ENCODE assay signal across 22 cellular contexts in genomic region chr11:15918212-15918611, GRCh38.
DNase-seq lines count a peak whose midpoint lies in the region; TF ChIP-seq lines count a peak whose summit lies in the region.
"Had no signal": no experiment of that assay in that cellular context is flagged by ENCODE, and none has a peak within 500 bp of the region (broad histone marks: within the 10 kb centered on the region; RNA-seq: fewer than 3 reads in every experiment).

No MANE protein-coding gene starts in this region.

- H3K36me3 Mint-ChIP-seq in HFFc6 (ENCODE audit: low read depth), result no peaks in the 10 kb centered on the region
- H3K36me3 Mint-ChIP-seq: activated naive CD8-positive, alpha-beta T cell treated with anti-CD3 and anti-CD28 coated beads for 36 hours; natural killer cell had no signal

- H3K9me3 Mint-ChIP-seq in HFFc6, result 0 out of 2 replicates have a peak, but pooled peaks cover 5% of the 10 kb centered on the region
- H3K9me3 Mint-ChIP-seq: activated CD8-positive, alpha-beta T cell treated with anti-CD3 and anti-CD28 coated beads for 36 hours; activated naive CD8-positive, alpha-beta T cell treated with anti-CD3 and anti-CD28 coated beads for 36 hours had no signal

- H3K36me3 ChIP-seq in SJCRH30, result no peaks in the 10 kb centered on the region
- H3K36me3 ChIP-seq: colonic mucosa, prostate gland had no signal

- no peak overlapping the region for H3K27ac Mint-ChIP-seq in HFFc6
- H3K27ac Mint-ChIP-seq: activated CD8-positive, alpha-beta T cell treated with anti-CD3 and anti-CD28 coated beads for 36 hours; activated naive CD8-positive, alpha-beta T cell treated with anti-CD3 and anti-CD28 coated beads for 36 hours; activated T-cell treated with anti-CD3 and anti-CD28 coated beads, Interleukin-2, amount 50 U/mL, for 72 hours; natural killer cell; T-helper 17 cell had no signal

- 0 out of 2 replicates have a peak, but pooled peaks cover 2% of the 10 kb centered on the region for H3K27me3 ChIP-seq in SJCRH30
- H3K27me3 ChIP-seq: body of pancreas, colonic mucosa had no signal

- no peak for TF ChIP-seq CTCF in HFFc6 (IDR thresholded peaks at IDR 0.05)

- H3K4me1 Mint-ChIP-seq in HFFc6 (ENCODE audit: low read depth), result no peaks in the 10 kb centered on the region
- H3K4me1 Mint-ChIP-seq: activated naive CD8-positive, alpha-beta T cell treated with anti-CD3 and anti-CD28 coated beads for 36 hours; natural killer cell; T-helper 17 cell had no signal

- H3K4me1 ChIP-seq in SJCRH30, result no peaks in the 10 kb centered on the region
- H3K4me1 ChIP-seq: body of pancreas, colonic mucosa, prostate gland had no signal

- DNase-seq in DMS79 (lab: John Stamatoyannopoulos, UW) (peak; percentile 69), NCI-H146 (lab: John Stamatoyannopoulos, UW) (peak; percentile 86), NCI-H510A (lab: John Stamatoyannopoulos, UW) (peak; percentile 50), left kidney (ENCODE audit: low read depth, low spot score) (peak; percentile 55), COLO829 (ENCODE audit: low spot score) (no peak), SJCRH30 (no peak), HFFc6 (no peak)
- DNase-seq in effector CD8-positive, alpha-beta T cell (lab: John Stamatoyannopoulos, UW), result no peak
- DNase-seq: activated CD8-positive, alpha-beta T cell treated with anti-CD3 and anti-CD28 coated beads for 36 hours; activated naive CD8-positive, alpha-beta T cell treated with anti-CD3 and anti-CD28 coated beads for 36 hours; activated T-cell treated with anti-CD3 and anti-CD28 coated beads, Interleukin-2, amount 50 U/mL, for 72 hours; colonic mucosa; GF-D8; hippocampal formation; mesendoderm; natural killer cell; NCI-H226; stimulated activated CD4-positive, alpha-beta T cell treated with anti-CD3 and anti-CD28 coated beads, Interleukin-4, amount 100 ng/mL, for 4 hours; T-helper 17 cell had no signal

- H3K9me3 ChIP-seq in SJCRH30 (replicated peaks), result no peaks in the 10 kb centered on the region
- H3K9me3 ChIP-seq: body of pancreas, colonic mucosa, prostate gland had no signal

- H3K27ac ChIP-seq in SJCRH30, result no peak overlapping the region
- H3K27ac ChIP-seq: body of pancreas, colonic mucosa, prostate gland had no signal

- no peak overlapping the region for H3K4me3 ChIP-seq in SJCRH30
- H3K4me3 ChIP-seq: body of pancreas, colonic mucosa, GM12878, prostate gland had no signal

- H3K27me3 Mint-ChIP-seq in HFFc6 (ENCODE audit: insufficient read depth), result peaks cover 3% of the 10 kb centered on the region; the same call in 1 of the 2 replicates
- H3K27me3 Mint-ChIP-seq: activated CD8-positive, alpha-beta T cell treated with anti-CD3 and anti-CD28 coated beads for 36 hours; activated naive CD8-positive, alpha-beta T cell treated with anti-CD3 and anti-CD28 coated beads for 36 hours had no signal

- no peak overlapping the region for H3K4me3 Mint-ChIP-seq in HFFc6
- H3K4me3 Mint-ChIP-seq: activated CD8-positive, alpha-beta T cell treated with anti-CD3 and anti-CD28 coated beads for 36 hours; activated naive CD8-positive, alpha-beta T cell treated with anti-CD3 and anti-CD28 coated beads for 36 hours; activated T-cell treated with anti-CD3 and anti-CD28 coated beads, Interleukin-2, amount 50 U/mL, for 72 hours; natural killer cell; T-helper 17 cell had no signal

Comparison
In these comparisons a context has a peak if more than half of its experiments do, and no peak if none do; other contexts are left out.
1. DNase-seq: peak in DMS79 (single experiment), NCI-H146 (single experiment), NCI-H510A (single experiment) and left kidney (single experiment); none in COLO829 (single experiment), effector CD8-positive, alpha-beta T cell (single experiment), SJCRH30 (0 of 2) and HFFc6 (single experiment).